Comparison of ENCODE assay signal across 8 cellular contexts in the genomic region with DNA sequence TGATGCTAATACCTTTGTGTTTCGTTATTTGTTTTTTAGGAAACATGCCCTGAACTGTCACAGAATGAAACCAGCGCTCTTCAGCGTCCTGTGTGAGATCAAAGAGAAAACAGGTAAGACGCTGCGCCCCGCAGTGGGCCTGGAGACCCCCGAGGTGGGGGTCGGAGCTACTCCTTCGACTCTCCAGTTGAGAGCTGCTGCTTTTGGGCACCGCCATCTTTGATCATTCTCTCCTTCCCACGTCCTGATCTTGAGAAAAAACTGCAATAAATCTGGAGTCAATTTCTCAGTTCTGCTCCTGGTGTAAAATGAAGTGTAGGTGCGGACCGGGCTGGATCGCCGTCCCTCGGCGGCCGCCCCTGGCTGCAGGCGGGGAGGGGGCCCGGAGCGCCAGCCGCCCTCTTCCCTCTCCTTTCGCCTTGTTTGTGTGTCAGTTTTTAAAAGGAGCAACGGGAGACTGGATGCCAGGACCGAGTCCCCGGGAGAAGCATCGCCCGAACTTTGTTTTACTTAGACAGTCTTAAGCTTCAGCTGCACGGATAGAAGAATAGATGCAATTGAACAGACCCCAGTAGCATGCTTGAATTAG. TPM values are rescaled to one million over a fixed set of nuclear protein-coding genes. Genes with fewer than 3 reads are reported as not detected.
DNase-seq lines count a peak whose midpoint lies in the region; TF ChIP-seq lines count a peak whose summit lies in the region.

No MANE protein-coding gene starts in this region.

- H3K27me3 ChIP-seq in breast epithelium: no peaks in the 10 kb centered on the region
- H3K27me3 ChIP-seq in liver (ENCODE audit: control insufficient read depth in 4 of 4, insufficient read depth in 4 of 4, low read length in 3 of 4): no peaks in the 10 kb centered on the region
- H3K27me3 ChIP-seq in thyroid gland: no peaks in the 10 kb centered on the region

- H3K9me3 ChIP-seq in breast epithelium (no peaks in the 10 kb centered on the region), liver (ENCODE audit: control insufficient read depth in 4 of 4, low read length in 3 of 4) (no peaks in the 10 kb centered on the region), thyroid gland (no peaks in the 10 kb centered on the region)

- H3K4me1 ChIP-seq in breast epithelium (no peaks in the 10 kb centered on the region), liver (ENCODE audit: control insufficient read depth in 4 of 4, insufficient read depth in 4 of 4, low read length in 3 of 4) (peaks cover 0 to 34% (median 27%) of the 10 kb centered on the region in 4 donors), thyroid gland (peaks cover 35 to 36% of the 10 kb centered on the region in 2 donors)

- TF ChIP-seq POLR2A in breast epithelium (IDR thresholded peaks at IDR 0.05): no peak
- TF ChIP-seq POLR2A in thyroid gland (IDR thresholded peaks at IDR 0.05): peak in 1 of 2 donors; percentile 39

- intact Hi-C loops in breast epithelium (cut with DNase I; ENCODE audit: low total_unique reads) (loop anchor here (5.0 kb wide), 1 partner anchor 341 kb away; no protein-coding TSS in a partner anchor), thyroid gland (cut with DNase I) (no loop called here)

- peak overlapping the region; percentile 73 to 92 (median 82) for H3K4me3 ChIP-seq in breast epithelium
- H3K4me3 ChIP-seq in liver (ENCODE audit: low read depth in 1 of 3, low read length in 3 of 3): peak overlapping the region; percentile 76 to 99 (median 81)
- peak overlapping the region; percentile 71 to 86 (median 72) for H3K4me3 ChIP-seq in thyroid gland (replicated peaks in 1 of 3)

- H3K9ac ChIP-seq in liver (ENCODE audit: low read depth in 1 of 2, low read length in 2 of 2): peak overlapping the region; percentile 77 to 81

- TF ChIP-seq CTCF in breast epithelium (IDR thresholded peaks at IDR 0.05): no peak
- TF ChIP-seq CTCF in liver (IDR thresholded peaks at IDR 0.05; ENCODE audit: low read depth, low read length, missing input control): no peak
- TF ChIP-seq CTCF in thyroid gland (IDR thresholded peaks at IDR 0.05): no peak

- no peaks in the 10 kb centered on the region for H3K36me3 ChIP-seq in breast epithelium
- H3K36me3 ChIP-seq in liver (ENCODE audit: control insufficient read depth in 4 of 4, insufficient read depth in 3 of 4, low read depth in 1 of 4, low read length in 3 of 4): no peaks in the 10 kb centered on the region
- H3K36me3 ChIP-seq in thyroid gland: no peaks in the 10 kb centered on the region

- DNase-seq in CD1c-positive myeloid dendritic cell (ENCODE audit: extremely low spot score) (peak; percentile 44), HuH-7.5 (ENCODE audit: low spot score) (peak; percentile 35), breast epithelium (ENCODE audit: low spot score in 2 of 2) (no peak), thyroid gland (peak; percentile 23 to 24), GF-D8 (lab: John Stamatoyannopoulos, UW) (no peak), amniotic stem cell (lab: John Stamatoyannopoulos, UW) (no peak), NCI-H2107 treated with DMSO at 0.1 percent for 48 hours (lab: John Stamatoyannopoulos, UW; ENCODE audit: unreplicated experiment) (no peak)

- no peak for TF ChIP-seq RAD21 in liver (IDR thresholded peaks at IDR 0.05)

- WGBS in liver: 21% methylated on average over 29 of the region's 29 CpGs
- WGBS in thyroid gland, 2 donors: 5 to 12% methylated on average over 28 to 29 of the region's 29 CpGs

- peak overlapping the region; percentile 64 to 96 for H3K27ac ChIP-seq in breast epithelium
- H3K27ac ChIP-seq in liver (ENCODE audit: low read depth in 1 of 2, low read length in 2 of 2): peak overlapping the region; percentile 62 to 86
- peak overlapping the region; percentile 89 to 93 (median 91) for H3K27ac ChIP-seq in thyroid gland

TF ChIP-seq in liver, 16 proteins besides CTCF, POLR2A, EP300 and RAD21:
- TF ChIP-seq GABPA (IDR thresholded peaks at IDR 0.05 in 1 of 2, conservative IDR thresholded peaks at IDR 0.05 in 1 of 2) (no peak), YY1 (IDR thresholded peaks at IDR 0.05) (peak; percentile 39)

RNA-seq across cellular contexts. Expression of a gene that starts 1.4 kb away (rescaled TPM):
- 10 to 100 TPM; 29.5 to 31.2 (median 29.8) TPM for total RNA-seq in breast epithelium
- total RNA-seq in liver: 10 to 100 TPM; 11.4 to 18.9 TPM
- polyA plus RNA-seq in liver: 10 to 100 TPM in 1 of 2 donors, 1 to 10 TPM in 1; 7.3 to 10.8 TPM
- 100 to 1,000 TPM in 1 of 4 donors, 10 to 100 TPM in 3; 68.5 to 108 (median 71.3) TPM for total RNA-seq in thyroid gland

RNA-seq across cellular contexts. Expression of a gene that starts 41.6 kb away (rescaled TPM):
- total RNA-seq in breast epithelium (10 to 100 TPM; 61.3 to 81.9 (median 78.6) TPM), liver (10 to 100 TPM; 23.6 to 55.9 TPM), thyroid gland (100 to 1,000 TPM in 3 of 4 donors, 10 to 100 TPM in 1; 87.1 to 114 (median 111) TPM)
- 10 to 100 TPM; 26.0 to 39.4 TPM for polyA plus RNA-seq in liver

Comparison
In these comparisons a context has a peak if more than half of its experiments do, and no peak if none do; other contexts are left out.
1. DNase-seq: peak in CD1c-positive myeloid dendritic cell (single experiment), HuH-7.5 (single experiment) and thyroid gland (2 of 2); none in breast epithelium (0 of 2), GF-D8 (single experiment), amniotic stem cell (single experiment) and NCI-H2107 treated with DMSO at 0.1 percent for 48 hours (single experiment).
2. Peak in every context shown above with its lines, with median percentiles within 50 percentile points of each other: H3K27ac ChIP-seq and H3K4me3 ChIP-seq.